22 cellular contexts compared by ENCODE assay signal in the genomic region with DNA sequence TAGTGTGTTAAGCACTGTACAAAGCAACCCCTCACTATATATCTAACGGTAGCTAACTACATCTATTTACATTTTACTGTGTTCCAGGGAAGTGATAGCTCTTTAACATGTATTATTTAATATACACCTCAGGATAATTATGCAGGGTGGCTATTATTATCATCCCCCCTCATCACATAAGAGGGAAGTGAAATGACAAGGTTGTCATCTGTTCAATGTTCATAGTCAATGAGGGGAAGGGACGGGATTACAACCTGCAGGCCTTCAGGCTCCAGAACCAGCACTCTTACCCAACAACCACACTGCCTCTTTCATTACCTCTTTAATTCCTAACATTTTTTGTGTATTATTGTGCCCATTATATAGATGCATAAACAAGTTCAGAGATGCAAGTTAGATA.
DNase-seq lines count a peak whose midpoint lies in the region; ATAC-seq and TF ChIP-seq lines count a peak whose summit lies in the region.
"Had no signal": no experiment of that assay in that cellular context is flagged by ENCODE, and none has a peak within 500 bp of the region (broad histone marks: within the 10 kb centered on the region; RNA-seq: fewer than 3 reads in every experiment).

No MANE protein-coding gene starts in this region.

- H3K9me3 Mint-ChIP-seq in activated B cell treated with CpG ODN at 0.5 μM for 24 hours: peaks cover 7% of the 10 kb centered on the region
- peaks cover 7 to 9% of the 10 kb centered on the region in 2 donors for H3K9me3 Mint-ChIP-seq in stimulated activated naive B cell treated with anti-CD40 and anti-IgM and Interleukin-4, amounts not matched to agents 10 μg/mL and 1 μg/mL and 100 μg/mL, for 72 hours

- no peak overlapping the region for H3K27ac Mint-ChIP-seq in activated B cell treated with CpG ODN at 0.5 μM for 24 hours
- H3K27ac Mint-ChIP-seq in stimulated activated naive B cell treated with anti-CD40 and anti-IgM and Interleukin-4, amounts not matched to agents 10 μg/mL and 1 μg/mL and 100 μg/mL, for 72 hours: no peak overlapping the region
- H3K27ac Mint-ChIP-seq: CD4-positive, alpha-beta memory T cell had no signal

- peak; percentile 28 for ATAC-seq in activated B cell treated with CpG ODN at 0.5 μM for 24 hours (ENCODE audit: low read depth)
- peak; percentile 60 to 77 for ATAC-seq in stimulated activated naive B cell treated with anti-CD40 and anti-IgM and Interleukin-4, amounts not matched to agents 10 μg/mL and 1 μg/mL and 100 μg/mL, for 72 hours (replicated peaks)
- ATAC-seq: A549, GM12878 had no signal

- H2AFZ ChIP-seq in OCI-LY3 (ENCODE audit: low read depth, low read length): peak overlapping the region; percentile 88
- H2AFZ ChIP-seq: GM23248 had no signal

- no peaks in the 10 kb centered on the region for H4K20me1 ChIP-seq in DOHH2 (ENCODE audit: control insufficient read depth, insufficient read depth, low read depth, low read length)
- H4K20me1 ChIP-seq in OCI-LY3 (ENCODE audit: insufficient read depth, low read length): no peaks in the 10 kb centered on the region

- POLR2A ChIA-PET in activated B cell treated with CpG ODN at 0.5 μM for 24 hours (lab: Charles Lee): no interaction called here

- peak overlapping the region; percentile 20; the same call in 1 of the 2 replicates for H3K9ac ChIP-seq in OCI-LY3 (ENCODE audit: low read length)
- H3K9ac ChIP-seq: GM23248 had no signal

- TF ChIP-seq CTCF in DOHH2 (IDR thresholded peaks at IDR 0.05; ENCODE audit: low read depth, low read length, poor library complexity, severe bottlenecking): no peak
- no peak for TF ChIP-seq CTCF in OCI-LY3 (IDR thresholded peaks at IDR 0.05; ENCODE audit: low read depth, low read length)
- no peak for TF ChIP-seq CTCF in activated B cell treated with CpG ODN at 0.5 μM for 24 hours (IDR thresholded peaks at IDR 0.05)

- H3K9me3 ChIP-seq in DOHH2 (ENCODE audit: control insufficient read depth, insufficient read depth, low read length) (peaks cover 11% of the 10 kb centered on the region), OCI-LY3 (ENCODE audit: insufficient read depth, low read length) (no peaks in the 10 kb centered on the region; the same call in 1 of the 2 replicates)
- H3K9me3 ChIP-seq: A549, Caco-2 had no signal

- peaks cover 35% of the 10 kb centered on the region for H3K4me1 Mint-ChIP-seq in activated B cell treated with CpG ODN at 0.5 μM for 24 hours
- peaks cover 13 to 17% of the 10 kb centered on the region in 2 donors for H3K4me1 Mint-ChIP-seq in stimulated activated naive B cell treated with anti-CD40 and anti-IgM and Interleukin-4, amounts not matched to agents 10 μg/mL and 1 μg/mL and 100 μg/mL, for 72 hours
- H3K4me1 Mint-ChIP-seq: CD4-positive, alpha-beta memory T cell had no signal

- no peak for DNase-seq in activated B cell treated with CpG ODN at 0.5 μM for 24 hours
- DNase-seq in stimulated activated naive B cell treated with anti-CD40 and anti-IgM and Interleukin-4, amounts not matched to agents 10 μg/mL and 1 μg/mL and 100 μg/mL, for 72 hours: no peak
- DNase-seq in activated CD4-positive, alpha-beta T cell treated with anti-CD3 and anti-CD28 coated beads, Interleukin-2, amount 50 U/mL, for 4 hours: no peak
- no peak for DNase-seq in NCI-H446 (lab: John Stamatoyannopoulos, UW)
- no peak for DNase-seq in occipital lobe (lab: John Stamatoyannopoulos, UW)
- DNase-seq: 8988T; ACHN; AML-193; C1 segment of cervical spinal cord; Caco-2; CD4-positive, alpha-beta memory T cell; DMS153; DND-41; EL; GDM1; GM23248; H7; HCEC 1CT had no signal

- H3K36me3 ChIP-seq in DOHH2 (ENCODE audit: control insufficient read depth, low read length): peaks cover 37% of the 10 kb centered on the region
- peaks cover 11% of the 10 kb centered on the region for H3K36me3 ChIP-seq in OCI-LY3 (replicated peaks; ENCODE audit: low read depth, low read length)

- no peaks in the 10 kb centered on the region for H3K27me3 Mint-ChIP-seq in activated B cell treated with CpG ODN at 0.5 μM for 24 hours
- H3K27me3 Mint-ChIP-seq in stimulated activated naive B cell treated with anti-CD40 and anti-IgM and Interleukin-4, amounts not matched to agents 10 μg/mL and 1 μg/mL and 100 μg/mL, for 72 hours: no peaks in the 10 kb centered on the region
- H3K27me3 Mint-ChIP-seq: CD4-positive, alpha-beta memory T cell had no signal

- intact Hi-C loops in activated B cell treated with CpG ODN at 0.5 μM for 24 hours (cut with micrococcal nuclease): no loop called here

- H3K27ac ChIP-seq in DOHH2 (ENCODE audit: low read depth, low read length) (peak overlapping the region; percentile 50), OCI-LY3 (ENCODE audit: low read length) (peak overlapping the region; percentile 59)
- H3K27ac ChIP-seq: A549, GM23248 had no signal

- H3K9me2 ChIP-seq in DOHH2 (replicated peaks; ENCODE audit: control insufficient read depth, low read length): no peaks in the 10 kb centered on the region

- peaks cover 3% of the 10 kb centered on the region; the same call in 1 of the 2 replicates for H3F3A ChIP-seq in DOHH2 (ENCODE audit: control insufficient read depth, insufficient read depth)

- peak overlapping the region; percentile 45 for H3K4me2 ChIP-seq in DOHH2 (ENCODE audit: low read length)
- peak overlapping the region; percentile 49 for H3K4me2 ChIP-seq in OCI-LY3 (ENCODE audit: low read length)
- H3K4me2 ChIP-seq: A549 had no signal

- peaks cover 53% of the 10 kb centered on the region for H3K4me1 ChIP-seq in DOHH2 (ENCODE audit: control insufficient read depth, low read length)
- H3K4me1 ChIP-seq in OCI-LY3 (ENCODE audit: low read length): peaks cover 41% of the 10 kb centered on the region
- H3K4me1 ChIP-seq: A549, Caco-2 had no signal

- H3K27me3 ChIP-seq in DOHH2 (ENCODE audit: control insufficient read depth, low read length): no peaks in the 10 kb centered on the region
- H3K27me3 ChIP-seq in OCI-LY3 (ENCODE audit: low read depth, low read length): no peaks in the 10 kb centered on the region

- H3K4me3 Mint-ChIP-seq in activated B cell treated with CpG ODN at 0.5 μM for 24 hours: no peak overlapping the region
- no peak overlapping the region for H3K4me3 Mint-ChIP-seq in stimulated activated naive B cell treated with anti-CD40 and anti-IgM and Interleukin-4, amounts not matched to agents 10 μg/mL and 1 μg/mL and 100 μg/mL, for 72 hours

- H3K4me3 ChIP-seq in DOHH2 (ENCODE audit: low read length) (peak overlapping the region; percentile 25; the same call in 1 of the 2 replicates), OCI-LY3 (ENCODE audit: low read length) (no peak overlapping the region)
- H3K4me3 ChIP-seq: A549, GM12878, GM23248 had no signal

- no peaks in the 10 kb centered on the region for H3K36me3 Mint-ChIP-seq in activated B cell treated with CpG ODN at 0.5 μM for 24 hours (ENCODE audit: low read depth)
- H3K36me3 Mint-ChIP-seq in stimulated activated naive B cell treated with anti-CD40 and anti-IgM and Interleukin-4, amounts not matched to agents 10 μg/mL and 1 μg/mL and 100 μg/mL, for 72 hours: peaks cover 2 to 5% of the 10 kb centered on the region in 2 donors
- H3K36me3 Mint-ChIP-seq: CD4-positive, alpha-beta memory T cell had no signal

- CTCF ChIA-PET in activated B cell treated with CpG ODN at 0.5 μM for 24 hours (lab: Charles Lee): interaction anchor here (1.3 kb wide), 1 partner anchor 111 kb away, joined by 3 read pairs; no protein-coding TSS in a partner anchor

- H3K79me2 ChIP-seq in DOHH2 (ENCODE audit: control insufficient read depth, low read length): no peaks in the 10 kb centered on the region
- no peaks in the 10 kb centered on the region for H3K79me2 ChIP-seq in OCI-LY3 (ENCODE audit: low read length)
